ENCODE assay signal across 15 cellular contexts in the genomic region with DNA sequence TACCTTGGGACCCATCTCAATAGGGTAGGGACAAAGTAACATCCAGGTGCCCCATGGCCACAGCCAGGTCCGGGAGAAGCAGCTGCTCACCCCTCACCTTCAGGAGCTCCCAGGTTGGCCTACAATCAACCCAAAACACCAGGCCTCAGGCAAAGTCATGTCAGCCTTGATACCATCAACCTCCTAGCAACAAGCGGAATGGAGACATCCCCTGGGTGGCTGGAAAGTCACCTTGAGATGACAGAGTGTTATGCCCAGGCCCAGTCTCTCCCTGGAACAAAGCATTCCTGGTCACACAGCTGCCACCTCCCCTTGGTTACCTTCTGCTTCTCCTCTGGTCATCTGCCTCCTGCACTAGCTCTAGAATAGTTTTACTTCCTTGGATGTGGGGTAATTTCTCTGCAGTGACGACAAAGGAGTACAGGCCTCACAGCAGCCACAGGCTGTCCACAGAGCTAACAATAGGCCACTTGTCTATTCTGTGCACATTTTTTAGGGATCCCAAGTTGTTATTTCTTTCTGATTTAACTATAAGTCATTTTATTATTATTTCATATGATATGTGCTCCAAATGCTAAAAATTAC.
DNase-seq lines count a peak whose midpoint lies in the region; ATAC-seq, FAIRE-seq and TF ChIP-seq lines count a peak whose summit lies in the region.
"Had no signal": no experiment of that assay in that cellular context is flagged by ENCODE, and none has a peak within 500 bp of the region (broad histone marks: within the 10 kb centered on the region; RNA-seq: fewer than 3 reads in every experiment).

No MANE protein-coding gene starts in this region.

- no peaks in the 10 kb centered on the region for H4K20me1 ChIP-seq in GM12878 (ENCODE audit: control insufficient read depth, insufficient read depth)

- POLR2A ChIA-PET in activated CD4-positive, alpha-beta T cell treated with anti-CD3 and anti-CD28 coated beads, Interleukin-2, amount 10 ng/mL, durations not matched to agents 7 days and 5 days (lab: Charles Lee) = no interaction called here
- POLR2A ChIA-PET in GM12878 (lab: Charles Lee) = interaction anchor here (0.6 to 2.8 kb wide), 5 partner anchors 9 to 109 kb away, joined by 3 to 15 read pairs (median 3); no protein-coding TSS in a partner anchor

- peaks cover 3% of the 10 kb centered on the region; the same call in 1 of the 3 replicates for H3K9me3 ChIP-seq in GM12878 (replicated peaks; ENCODE audit: control insufficient read depth, insufficient read depth, low read length)
- H3K9me3 ChIP-seq in tibial nerve = no peaks in the 10 kb centered on the region
- no peaks in the 10 kb centered on the region for H3K9me3 ChIP-seq in BE2C

- no peak overlapping the region for H3K4me2 ChIP-seq in GM12878 (ENCODE audit: control insufficient read depth, insufficient read depth)

- peak overlapping the region; percentile 60 for H3K27ac ChIP-seq in GM12878 (ENCODE audit: control insufficient read depth, insufficient read depth)
- H3K27ac ChIP-seq in tibial nerve = peak overlapping the region; percentile 31 to 92 (median 82)

- no peaks in the 10 kb centered on the region for H3K27me3 Mint-ChIP-seq in activated CD4-positive, alpha-beta T cell treated with anti-CD3 and anti-CD28 coated beads, Interleukin-2, amount 10 ng/mL, durations not matched to agents 7 days and 5 days
- H3K27me3 Mint-ChIP-seq: activated B cell treated with CpG ODN at 0.5 μM for 24 hours; activated CD8-positive, alpha-beta memory T cell treated with anti-CD3 and anti-CD28 coated beads, Interleukin-2, amount 10 ng/mL, durations not matched to agents 7 days and 5 days had no signal

- no peak for DNase-seq in activated CD4-positive, alpha-beta T cell treated with anti-CD3 and anti-CD28 coated beads, Interleukin-2, amount 10 ng/mL, durations not matched to agents 7 days and 5 days
- no peak for DNase-seq in activated CD4-positive, alpha-beta T cell treated with anti-CD3 and anti-CD28 coated beads for 4 hours
- DNase-seq in GM12878 (ENCODE audit: low read depth, low spot score) (no peak), myocyte (ENCODE audit: low read depth) (peak; percentile 38), tibial nerve (ENCODE audit: low spot score in 2 of 2) (no peak), BE2C (no peak)
- DNase-seq in activated CD8-positive, alpha-beta memory T cell treated with anti-CD3 and anti-CD28 coated beads for 24 hours = no peak
- DNase-seq: 8988T; activated B cell treated with CpG ODN at 0.5 μM for 24 hours; activated CD8-positive, alpha-beta memory T cell treated with anti-CD3 and anti-CD28 coated beads, Interleukin-2, amount 10 ng/mL, durations not matched to agents 7 days and 5 days; aorta; NCI-H2029 had no signal

- no peak overlapping the region for H3K4me3 ChIP-seq in GM12878
- H3K4me3 ChIP-seq in tibial nerve = no peak overlapping the region
- no peak overlapping the region for H3K4me3 ChIP-seq in BE2C (ENCODE audit: low read depth, low read length)

- in situ Hi-C loops in GM12878 (cut with MboI) = no loop called here

- H3K79me2 ChIP-seq in GM12878 (ENCODE audit: control insufficient read depth, insufficient read depth, low read length) = peaks cover 38% of the 10 kb centered on the region

- FAIRE-seq in GM12878 (lab: Jason Lieb, UNC) = no peak
- FAIRE-seq: colon had no signal

- H3K27ac Mint-ChIP-seq in activated CD4-positive, alpha-beta T cell treated with anti-CD3 and anti-CD28 coated beads, Interleukin-2, amount 10 ng/mL, durations not matched to agents 7 days and 5 days = peak overlapping the region; percentile 72

- TF ChIP-seq EP300 in GM12878 (IDR thresholded peaks at IDR 0.05; ENCODE audit: borderline replicate concordance in 1 of 2, control insufficient read depth in 1 of 2, low read depth in 2 of 2, low read length in 2 of 2) = no peak
- TF ChIP-seq EP300 in tibial nerve (IDR thresholded peaks at IDR 0.05) = peak in 1 of 2 donors; percentile 56

- ATAC-seq in GM12878 = peak; percentile 27
- ATAC-seq in HG03354 (IDR thresholded peaks at IDR 0.05; ENCODE audit: poor library complexity, severe bottlenecking, unreplicated experiment) = no peak
- ATAC-seq: activated CD8-positive, alpha-beta memory T cell treated with anti-CD3 and anti-CD28 coated beads, Interleukin-2, amount 10 ng/mL, durations not matched to agents 7 days and 5 days had no signal

- SMC1A ChIA-PET in GM12878 (lab: Charles Lee; ENCODE audit: uncharacterized antibody, unreplicated experiment) = interaction anchor here (1.0 to 3.7 kb wide), 6 partner anchors 8 to 83 kb away, joined by 3 to 23 read pairs (median 4); no protein-coding TSS in a partner anchor

- RAD21 ChIA-PET in GM12878 (lab: Charles Lee; ENCODE audit: unreplicated experiment) = interaction anchor here (1.0 to 1.9 kb wide), 7 partner anchors 13 to 112 kb away, joined by 3 to 6 read pairs (median 3); no protein-coding TSS in a partner anchor

- no peak overlapping the region for H3K9ac ChIP-seq in GM12878 (ENCODE audit: control insufficient read depth, insufficient read depth, low read length)

- H3K4me1 ChIP-seq in GM12878 (ENCODE audit: control insufficient read depth, insufficient read depth, low read length) (peaks cover 13% of the 10 kb centered on the region), tibial nerve (peaks cover 0 to 60% (median 19%) of the 10 kb centered on the region in 4 donors), BE2C (no peaks in the 10 kb centered on the region)

- no peak for TF ChIP-seq RAD21 in GM12878 (IDR thresholded peaks at IDR 0.05; ENCODE audit: insufficient read depth, low read depth, low read length)

- WGBS in GM12878 (ENCODE audit: insufficient coverage, insufficient replicate concordance, low lambda C conversion rate, missing lambda C conversion rate) = 34% methylated on average over 3 of the region's 3 CpGs
- 60 to 62% methylated on average over 3 of the region's 3 CpGs for WGBS in tibial nerve, 2 donors

- H3K4me3 Mint-ChIP-seq in activated CD4-positive, alpha-beta T cell treated with anti-CD3 and anti-CD28 coated beads, Interleukin-2, amount 10 ng/mL, durations not matched to agents 7 days and 5 days = no peak overlapping the region
- H3K4me3 Mint-ChIP-seq: activated B cell treated with CpG ODN at 0.5 μM for 24 hours; activated CD8-positive, alpha-beta memory T cell treated with anti-CD3 and anti-CD28 coated beads, Interleukin-2, amount 10 ng/mL, durations not matched to agents 7 days and 5 days; CD14-positive monocyte had no signal

- CTCF ChIA-PET in activated CD4-positive, alpha-beta T cell treated with anti-CD3 and anti-CD28 coated beads, Interleukin-2, amount 10 ng/mL, durations not matched to agents 7 days and 5 days (lab: Charles Lee) = interaction anchor here (0.5 to 0.7 kb wide), 2 partner anchors 14 to 128 kb away, joined by 3 to 4 read pairs; no protein-coding TSS in a partner anchor
- CTCF ChIA-PET in GM12878 (lab: Yijun Ruan, JAX) = interaction anchor here (1.5 to 2.2 kb wide), 3 partner anchors 13 to 19 kb away, joined by 3 to 6 read pairs (median 6); no protein-coding TSS in a partner anchor

- H3K36me3 ChIP-seq in GM12878 (ENCODE audit: control insufficient read depth in 2 of 2, insufficient read depth in 2 of 2, low read length in 1 of 2) (peaks cover 16 to 25% of the 10 kb centered on the region in 2 experiments), tibial nerve (peaks cover 0 to 4% (median 0%) of the 10 kb centered on the region in 3 donors), BE2C (no peaks in the 10 kb centered on the region)

- H3K36me3 Mint-ChIP-seq in activated CD4-positive, alpha-beta T cell treated with anti-CD3 and anti-CD28 coated beads, Interleukin-2, amount 10 ng/mL, durations not matched to agents 7 days and 5 days (ENCODE audit: low read depth) = peaks cover 51% of the 10 kb centered on the region

- H2AFZ ChIP-seq in GM12878 (ENCODE audit: control insufficient read depth, low read depth, low read length) = no peak overlapping the region

- intact Hi-C loops in GM12878 (cut with micrococcal nuclease; ENCODE audit: unreplicated experiment) = no loop called here

- TF ChIP-seq POLR2A in GM12878 (IDR thresholded peaks at IDR 0.05; ENCODE audit: low read depth, low read length) (no peak), tibial nerve (IDR thresholded peaks at IDR 0.05) (peak in 1 of 2 donors; percentile 22)

- TF ChIP-seq CTCF in GM12878 (IDR thresholded peaks at IDR 0.05 in 2 of 3, conservative IDR thresholded peaks at IDR 0.05 in 1 of 3; ENCODE audit: control insufficient read depth in 2 of 3, extremely low read depth in 1 of 3, insufficient read depth in 1 of 3, low read depth in 3 of 3, low read length in 3 of 3) (no peak), tibial nerve (IDR thresholded peaks at IDR 0.05) (no peak), BE2C (IDR thresholded peaks at IDR 0.05; ENCODE audit: low read depth, low read length) (no peak)

- H3K4me1 Mint-ChIP-seq in activated CD4-positive, alpha-beta T cell treated with anti-CD3 and anti-CD28 coated beads, Interleukin-2, amount 10 ng/mL, durations not matched to agents 7 days and 5 days = peaks cover 9% of the 10 kb centered on the region

- BruUV-seq in GM12878 (replicated peaks; lab: Mats Ljungman, UMichigan) = no TSS peak

- peaks cover 10% of the 10 kb centered on the region for H3K9me3 Mint-ChIP-seq in activated CD4-positive, alpha-beta T cell treated with anti-CD3 and anti-CD28 coated beads, Interleukin-2, amount 10 ng/mL, durations not matched to agents 7 days and 5 days
- H3K9me3 Mint-ChIP-seq: activated B cell treated with CpG ODN at 0.5 μM for 24 hours had no signal

- H3K27me3 ChIP-seq in GM12878 (replicated peaks in 1 of 2; ENCODE audit: control insufficient read depth in 2 of 2, insufficient read depth in 2 of 2, low read length in 1 of 2) (no peaks in the 10 kb centered on the region), tibial nerve (no peaks in the 10 kb centered on the region), BE2C (no peaks in the 10 kb centered on the region)

TF ChIP-seq in GM12878, 131 proteins besides CTCF, POLR2A, EP300 and RAD21 (continues in another document):
- peak; percentile 39; the same call in 1 of the 2 replicates for TF ChIP-seq POLR2AphosphoS5 (IDR thresholded peaks at IDR 0.05; ENCODE audit: low read length)
- TF ChIP-seq IRF4 (IDR thresholded peaks at IDR 0.05; ENCODE audit: low read depth, low read length) = no peak
